11 cellular contexts compared by ENCODE assay signal in genomic region chr22:38074181-38075104, GRCh38. TPM values are rescaled to one million over a fixed set of nuclear protein-coding genes. Genes with fewer than 3 reads are reported as not detected.
DNase-seq lines count a peak whose midpoint lies in the region; ATAC-seq, FAIRE-seq and TF ChIP-seq lines count a peak whose summit lies in the region.
"Had no signal": no experiment of that assay in that cellular context is flagged by ENCODE, and none has a peak within 500 bp of the region (broad histone marks: within the 10 kb centered on the region; RNA-seq: fewer than 3 reads in every experiment).

No MANE protein-coding gene starts in this region.

- FAIRE-seq in HepG2 (lab: Jason Lieb, UNC) = no peak

- ATAC-seq in HepG2 (no peak), GM21381 (IDR thresholded peaks at IDR 0.05; ENCODE audit: unreplicated experiment) (no peak)
- ATAC-seq in CD8-positive, alpha-beta T cell = no peak
- ATAC-seq: activated T-cell treated with anti-CD3 and anti-CD28 coated beads, Interleukin-2, amount 50 U/mL, for 4 hours; SK-N-SH treated with all-trans-retinoic acid at 6 μM for 48 hours had no signal

- 92% methylated on average over 18 of the region's 47 CpGs for WGBS in HepG2 (ENCODE audit: low lambda C conversion rate)
- WGBS in tibial nerve, 2 donors = 69 to 82% methylated on average over 25 to 44 of the region's 47 CpGs

- no peaks in the 10 kb centered on the region for H3K9me3 Mint-ChIP-seq in CD8-positive, alpha-beta T cell
- H3K9me3 Mint-ChIP-seq: activated T-cell treated with anti-CD3 and anti-CD28 coated beads, Interleukin-2, amount 50 U/mL, for 4 hours had no signal

- peaks cover under 1% of the 10 kb centered on the region for H3K27me3 Mint-ChIP-seq in CD8-positive, alpha-beta T cell (ENCODE audit: low read depth)

- H3K4me1 ChIP-seq in HepG2 (ENCODE audit: insufficient read depth, low read length) = no peaks in the 10 kb centered on the region
- H3K4me1 ChIP-seq in tibial nerve = peaks cover 0 to 43% (median 12%) of the 10 kb centered on the region in 4 donors
- no peaks in the 10 kb centered on the region for H3K4me1 ChIP-seq in CD8-positive, alpha-beta T cell (ENCODE audit: insufficient read depth, low read length)

- TF ChIP-seq EP300 in HepG2 (IDR thresholded peaks at IDR 0.05; ENCODE audit: low read depth in 2 of 2, low read length in 2 of 2) (no peak), HepG2 (CRISPR knock-in tag; IDR thresholded peaks at IDR 0.05; ENCODE audit: borderline replicate concordance) (no peak), tibial nerve (IDR thresholded peaks at IDR 0.05) (no peak)

- peaks cover 10 to 20% of the 10 kb centered on the region in 2 experiments for H3K36me3 ChIP-seq in HepG2 (replicated peaks in 1 of 2; ENCODE audit: control insufficient read depth in 1 of 2, insufficient read depth in 2 of 2, low read length in 2 of 2)
- peaks cover 4 to 62% (median 7%) of the 10 kb centered on the region in 3 donors for H3K36me3 ChIP-seq in tibial nerve
- H3K36me3 ChIP-seq in CD8-positive, alpha-beta T cell (ENCODE audit: insufficient read depth, low read length) = peaks cover 9% of the 10 kb centered on the region

- H3K9me3 ChIP-seq in HepG2 (ENCODE audit: low read length) = no peaks in the 10 kb centered on the region
- no peaks in the 10 kb centered on the region for H3K9me3 ChIP-seq in tibial nerve
- H3K9me3 ChIP-seq in CD8-positive, alpha-beta T cell (ENCODE audit: low read length) = no peaks in the 10 kb centered on the region

- TF ChIP-seq RAD21 in HepG2 (CRISPR knock-in tag; IDR thresholded peaks at IDR 0.05) = no peak

- CTCF ChIA-PET in HepG2 (lab: Yijun Ruan, JAX; ENCODE audit: low intra/inter-chr PET ratio, low total read pairs) = no interaction called here
- CTCF ChIA-PET in CD8-positive, alpha-beta T cell (lab: Charles Lee) = no interaction called here

- TF ChIP-seq CTCF in WI38 (IDR thresholded peaks at IDR 0.05; ENCODE audit: low read depth, low read length) (peak; percentile 81), epithelial cell of esophagus (IDR thresholded peaks at IDR 0.05; ENCODE audit: insufficient read depth, low read depth, low read length, missing control alignments) (peak; percentile 57), HepG2 (CRISPR knock-in tag; IDR thresholded peaks at IDR 0.05) (no peak), tibial nerve (IDR thresholded peaks at IDR 0.05) (peak in 3 of 5 experiments; percentile 23 to 50 (median 31))
- no peak for TF ChIP-seq CTCF in CD8-positive, alpha-beta T cell (IDR thresholded peaks at IDR 0.05)

- no peak overlapping the region for H3K27ac ChIP-seq in HepG2 (ENCODE audit: extremely low read length, insufficient read depth, low read length)
- peak overlapping the region in 3 of 4 donors; percentile 40 to 96 (median 66) for H3K27ac ChIP-seq in tibial nerve
- no peak overlapping the region for H3K27ac ChIP-seq in CD8-positive, alpha-beta T cell (ENCODE audit: low read depth, low read length)
- H3K27ac ChIP-seq: VCaP had no signal

- no peak overlapping the region for H3K4me2 ChIP-seq in HepG2 (ENCODE audit: low read depth, low read length)

- no peak overlapping the region for H3K4me3 ChIP-seq in WI38 (ENCODE audit: low read depth, low read length)
- no peak overlapping the region for H3K4me3 ChIP-seq in epithelial cell of esophagus (ENCODE audit: low read length)
- no peak overlapping the region for H3K4me3 ChIP-seq in HepG2 (replicated peaks in 1 of 3; ENCODE audit: insufficient read depth in 1 of 3, low read depth in 2 of 3, low read length in 3 of 3)
- H3K4me3 ChIP-seq in tibial nerve = no peak overlapping the region
- no peak overlapping the region for H3K4me3 ChIP-seq in CD8-positive, alpha-beta T cell (ENCODE audit: low read depth, low read length)

- POLR2A ChIA-PET in HepG2 (lab: Yijun Ruan, JAX) = interaction anchor here (1.6 kb wide), 1 partner anchor 36 kb away, joined by 4 read pairs; the partner anchor contains the start of gene BAIAP2L2
- POLR2A ChIA-PET in CD8-positive, alpha-beta T cell (lab: Charles Lee) = no interaction called here

- TF ChIP-seq POLR2A in HepG2 (IDR thresholded peaks at IDR 0.05; ENCODE audit: insufficient read depth in 1 of 2, low read depth in 2 of 2, low read length in 2 of 2) = no peak
- no peak for TF ChIP-seq POLR2A in tibial nerve (IDR thresholded peaks at IDR 0.05)

- intact Hi-C loops in HepG2 (cut with micrococcal nuclease; ENCODE audit: unreplicated experiment) = no loop called here
- intact Hi-C loops in CD8-positive, alpha-beta T cell (cut with DNase I, micrococcal nuclease) = loop anchor here in 1 of 2 experiments (5.0 kb wide), 1 partner anchor 32 kb away; no protein-coding TSS in a partner anchor

- H3K4me1 Mint-ChIP-seq in CD8-positive, alpha-beta T cell (ENCODE audit: low read depth) = no peaks in the 10 kb centered on the region

- no peak overlapping the region for H3K27ac Mint-ChIP-seq in CD8-positive, alpha-beta T cell

- no peak overlapping the region for H3K9ac ChIP-seq in HepG2 (ENCODE audit: insufficient read depth, low read depth, low read length)

- no peaks in the 10 kb centered on the region for H3K79me2 ChIP-seq in HepG2 (ENCODE audit: insufficient read depth, low read length)

- in situ Hi-C loops in HepG2 (cut with HindIII; ENCODE audit: extremely low pct_ligation_motif_present, low pct_unique_long_range_greater_than_20kb) = no loop called here

- H3K4me3 Mint-ChIP-seq in CD8-positive, alpha-beta T cell = no peak overlapping the region
- H3K4me3 Mint-ChIP-seq: activated T-cell treated with anti-CD3 and anti-CD28 coated beads, Interleukin-2, amount 50 U/mL, for 4 hours had no signal

- DNase-seq in epithelial cell of esophagus (ENCODE audit: low read depth) (peak; percentile 41), HepG2 (ENCODE audit: low spot score) (no peak), tibial nerve (ENCODE audit: low spot score in 2 of 2) (no peak), NCI-H1694 treated with DMSO at 0.1 percent for 48 hours (lab: John Stamatoyannopoulos, UW) (no peak)
- no peak for DNase-seq in CD8-positive, alpha-beta T cell
- DNase-seq: activated T-cell treated with anti-CD3 and anti-CD28 coated beads, Interleukin-2, amount 50 U/mL, for 4 hours had no signal

- peaks cover 52% of the 10 kb centered on the region for H3K36me3 Mint-ChIP-seq in CD8-positive, alpha-beta T cell

- H3K27me3 ChIP-seq in HepG2 (ENCODE audit: control insufficient read depth in 1 of 2, insufficient read depth in 2 of 2, low read length in 2 of 2) (no peaks in the 10 kb centered on the region), tibial nerve (no peaks in the 10 kb centered on the region)
- no peaks in the 10 kb centered on the region for H3K27me3 ChIP-seq in CD8-positive, alpha-beta T cell (ENCODE audit: insufficient read depth, low read length)

- H4K20me1 ChIP-seq in HepG2 (ENCODE audit: insufficient read depth, low read length) = no peaks in the 10 kb centered on the region

- BruUV-seq in HepG2 (replicated peaks; lab: Mats Ljungman, UMichigan) = TSS peak; percentile 33

- no peak overlapping the region for H2AFZ ChIP-seq in HepG2 (ENCODE audit: low read length)

RNA-seq across cellular contexts. Expression of gene SLC16A8, which starts 9.5 kb away (rescaled TPM):
- total RNA-seq in HepG2 (2016; rRNA removed; fragmentation: Illumina TruSeq; extraction: Trizol) = not detected in 2 replicates
- not detected in 2 replicates for total RNA-seq in HepG2 (2016; cell fraction: cytosol; rRNA removed; fragmentation: Illumina TruSeq; extraction: Trizol; ENCODE audit: low read depth)
- not detected in 2 replicates for total RNA-seq in HepG2 (2016; cell fraction: insoluble cytoplasmic fraction; rRNA removed; fragmentation: Illumina TruSeq; extraction: Trizol)
- not detected in 2 replicates for total RNA-seq in HepG2 (2016; cell fraction: membrane; rRNA removed; fragmentation: Illumina TruSeq; extraction: Trizol)
- not detected in 2 replicates for total RNA-seq in HepG2 (2016; cell fraction: nucleus; rRNA removed; fragmentation: Illumina TruSeq; extraction: Trizol)
- polyA plus RNA-seq in HepG2 (2011; rRNA removed) = not detected in 2 replicates
- polyA plus RNA-seq in HepG2 (2011; cell fraction: cytosol; rRNA removed) = not detected in 2 replicates
- polyA plus RNA-seq in HepG2 (2011; cell fraction: nucleus; rRNA removed) = not detected in 2 replicates
- polyA plus RNA-seq in HepG2 (2012) = 0.44 and 0.49 TPM in 2 replicates
- polyA plus RNA-seq in HepG2 (2016; cell fraction: cytosol; fragmentation: Illumina TruSeq; extraction: Trizol; ENCODE audit: low read depth) = not detected in 2 replicates
- polyA plus RNA-seq in HepG2 (2016; cell fraction: insoluble cytoplasmic fraction; fragmentation: Illumina TruSeq; extraction: Trizol; ENCODE audit: low read depth) = not detected in 2 replicates
- polyA plus RNA-seq in HepG2 (2016; cell fraction: membrane; fragmentation: Illumina TruSeq; extraction: Trizol; ENCODE audit: low read depth) = not detected in 2 replicates
- not detected in 2 replicates for polyA plus RNA-seq in HepG2 (2016; cell fraction: nucleus; fragmentation: Illumina TruSeq; extraction: Trizol; ENCODE audit: insufficient read depth, low read depth)
- not detected in 2 replicates for polyA minus RNA-seq in HepG2 (2011; rRNA and poly(A)+ RNA removed; ENCODE audit: low replicate concordance)
- not detected in 2 replicates for polyA minus RNA-seq in HepG2 (2011; cell fraction: cytosol; rRNA and poly(A)+ RNA removed)
- not detected in 2 replicates for polyA minus RNA-seq in HepG2 (2011; cell fraction: nucleus; rRNA and poly(A)+ RNA removed)
- 1 to 10 TPM in 3 of 4 donors, under 1 TPM in 1; 0.98 to 1.8 (median 1.4) TPM for total RNA-seq in tibial nerve
- not detected for total RNA-seq in CD8-positive, alpha-beta T cell
- total RNA-seq: activated T-cell treated with anti-CD3 and anti-CD28 coated beads, Interleukin-2, amount 50 U/mL, for 4 hours had no signal

RNA-seq across cellular contexts. Expression of gene PICK1, which starts 17.2 kb away (rescaled TPM):
- total RNA-seq in HepG2 (2016; rRNA removed; fragmentation: Illumina TruSeq; extraction: Trizol) (16.0 and 19.3 TPM in 2 replicates), tibial nerve (10 to 100 TPM; 32.1 to 49.8 (median 44.2) TPM)
- total RNA-seq in HepG2 (2016; cell fraction: cytosol; rRNA removed; fragmentation: Illumina TruSeq; extraction: Trizol; ENCODE audit: low read depth) = 5.2 and 7.0 TPM in 2 replicates
- 12.5 and 21.2 TPM in 2 replicates for total RNA-seq in HepG2 (2016; cell fraction: insoluble cytoplasmic fraction; rRNA removed; fragmentation: Illumina TruSeq; extraction: Trizol)
- 5.1 and 6.4 TPM in 2 replicates for total RNA-seq in HepG2 (2016; cell fraction: membrane; rRNA removed; fragmentation: Illumina TruSeq; extraction: Trizol)
- 23.0 and 24.4 TPM in 2 replicates for total RNA-seq in HepG2 (2016; cell fraction: nucleus; rRNA removed; fragmentation: Illumina TruSeq; extraction: Trizol)
- 25.3 and 28.9 TPM in 2 replicates for polyA plus RNA-seq in HepG2 (2011; rRNA removed)
- 16.7 and 22.6 TPM in 2 replicates for polyA plus RNA-seq in HepG2 (2011; cell fraction: cytosol; rRNA removed)
- polyA plus RNA-seq in HepG2 (2011; cell fraction: nucleus; rRNA removed) = 156 and 186 TPM in 2 replicates
- polyA plus RNA-seq in HepG2 (2012) = 11.1 and 11.5 TPM in 2 replicates
- polyA plus RNA-seq in HepG2 (2016; cell fraction: cytosol; fragmentation: Illumina TruSeq; extraction: Trizol; ENCODE audit: low read depth) = 1.6 and 2.0 TPM in 2 replicates
- polyA plus RNA-seq in HepG2 (2016; cell fraction: insoluble cytoplasmic fraction; fragmentation: Illumina TruSeq; extraction: Trizol; ENCODE audit: low read depth) = 13.6 and 16.4 TPM in 2 replicates
- 2.3 and 3.1 TPM in 2 replicates for polyA plus RNA-seq in HepG2 (2016; cell fraction: membrane; fragmentation: Illumina TruSeq; extraction: Trizol; ENCODE audit: low read depth)
- polyA plus RNA-seq in HepG2 (2016; cell fraction: nucleus; fragmentation: Illumina TruSeq; extraction: Trizol; ENCODE audit: insufficient read depth, low read depth) = 45.3 and 47.7 TPM in 2 replicates
- 19.1 and 21.9 TPM in 2 replicates for polyA minus RNA-seq in HepG2 (2011; rRNA and poly(A)+ RNA removed; ENCODE audit: low replicate concordance)
- 5.4 and 6.4 TPM in 2 replicates for polyA minus RNA-seq in HepG2 (2011; cell fraction: cytosol; rRNA and poly(A)+ RNA removed)
- polyA minus RNA-seq in HepG2 (2011; cell fraction: nucleus; rRNA and poly(A)+ RNA removed) = 26.1 and 32.8 TPM in 2 replicates
- 10 to 100 TPM; 23.1 to 24.8 TPM for total RNA-seq in CD8-positive, alpha-beta T cell

RNA-seq across cellular contexts. Expression of gene BAIAP2L2, which starts 36.0 kb away (rescaled TPM):
- total RNA-seq in HepG2 (2016; rRNA removed; fragmentation: Illumina TruSeq; extraction: Trizol) (3.0 and 4.4 TPM in 2 replicates), tibial nerve (1 to 10 TPM in 3 of 4 donors, not detected in 1; 1.3 to 2.7 (median 2.1) TPM)
- total RNA-seq in HepG2 (2016; cell fraction: cytosol; rRNA removed; fragmentation: Illumina TruSeq; extraction: Trizol; ENCODE audit: low read depth) = 2.2 and 2.3 TPM in 2 replicates
- 1.8 and 4.6 TPM in 2 replicates for total RNA-seq in HepG2 (2016; cell fraction: insoluble cytoplasmic fraction; rRNA removed; fragmentation: Illumina TruSeq; extraction: Trizol)
- 2.9 and 3.5 TPM in 2 replicates for total RNA-seq in HepG2 (2016; cell fraction: membrane; rRNA removed; fragmentation: Illumina TruSeq; extraction: Trizol)
- 3.9 and 4.3 TPM in 2 replicates for total RNA-seq in HepG2 (2016; cell fraction: nucleus; rRNA removed; fragmentation: Illumina TruSeq; extraction: Trizol)
- 7.5 and 8.4 TPM in 2 replicates for polyA plus RNA-seq in HepG2 (2011; rRNA removed)
- 3.0 and 4.7 TPM in 2 replicates for polyA plus RNA-seq in HepG2 (2011; cell fraction: cytosol; rRNA removed)
- 77.2 and 103 TPM in 2 replicates for polyA plus RNA-seq in HepG2 (2011; cell fraction: nucleus; rRNA removed)
- polyA plus RNA-seq in HepG2 (2012) = 5.6 and 7.7 TPM in 2 replicates
- 3.1 and 3.4 TPM in 2 replicates for polyA plus RNA-seq in HepG2 (2016; cell fraction: cytosol; fragmentation: Illumina TruSeq; extraction: Trizol; ENCODE audit: low read depth)
- 4.8 and 7.0 TPM in 2 replicates for polyA plus RNA-seq in HepG2 (2016; cell fraction: insoluble cytoplasmic fraction; fragmentation: Illumina TruSeq; extraction: Trizol; ENCODE audit: low read depth)
- 4.5 TPM in 2 replicates for polyA plus RNA-seq in HepG2 (2016; cell fraction: membrane; fragmentation: Illumina TruSeq; extraction: Trizol; ENCODE audit: low read depth)
- polyA plus RNA-seq in HepG2 (2016; cell fraction: nucleus; fragmentation: Illumina TruSeq; extraction: Trizol; ENCODE audit: insufficient read depth, low read depth) = 34.3 and 34.8 TPM in 2 replicates
- 0.23 and 3.8 TPM in 2 replicates for polyA minus RNA-seq in HepG2 (2011; rRNA and poly(A)+ RNA removed; ENCODE audit: low replicate concordance)
- 3.0 and 4.1 TPM in 2 replicates for polyA minus RNA-seq in HepG2 (2011; cell fraction: cytosol; rRNA and poly(A)+ RNA removed)
- polyA minus RNA-seq in HepG2 (2011; cell fraction: nucleus; rRNA and poly(A)+ RNA removed) = 4.5 and 5.1 TPM in 2 replicates
- total RNA-seq in CD8-positive, alpha-beta T cell = under 1 TPM; 0.60 to 0.61 TPM
- total RNA-seq: skeletal muscle tissue had no signal

Comparison
In these comparisons a context has a peak if more than half of its experiments do, and no peak if none do; other contexts are left out.
1. CTCF ChIP-seq: peak in WI38 (single experiment), epithelial cell of esophagus (single experiment) and tibial nerve (3 of 5); none in HepG2 (single experiment) and CD8-positive, alpha-beta T cell (single experiment).
2. H3K27ac ChIP-seq: peak in tibial nerve (3 of 4); none in HepG2 (single experiment) and CD8-positive, alpha-beta T cell (single experiment).